ENCODE assay signal across 9 cellular contexts in the genomic region with DNA sequence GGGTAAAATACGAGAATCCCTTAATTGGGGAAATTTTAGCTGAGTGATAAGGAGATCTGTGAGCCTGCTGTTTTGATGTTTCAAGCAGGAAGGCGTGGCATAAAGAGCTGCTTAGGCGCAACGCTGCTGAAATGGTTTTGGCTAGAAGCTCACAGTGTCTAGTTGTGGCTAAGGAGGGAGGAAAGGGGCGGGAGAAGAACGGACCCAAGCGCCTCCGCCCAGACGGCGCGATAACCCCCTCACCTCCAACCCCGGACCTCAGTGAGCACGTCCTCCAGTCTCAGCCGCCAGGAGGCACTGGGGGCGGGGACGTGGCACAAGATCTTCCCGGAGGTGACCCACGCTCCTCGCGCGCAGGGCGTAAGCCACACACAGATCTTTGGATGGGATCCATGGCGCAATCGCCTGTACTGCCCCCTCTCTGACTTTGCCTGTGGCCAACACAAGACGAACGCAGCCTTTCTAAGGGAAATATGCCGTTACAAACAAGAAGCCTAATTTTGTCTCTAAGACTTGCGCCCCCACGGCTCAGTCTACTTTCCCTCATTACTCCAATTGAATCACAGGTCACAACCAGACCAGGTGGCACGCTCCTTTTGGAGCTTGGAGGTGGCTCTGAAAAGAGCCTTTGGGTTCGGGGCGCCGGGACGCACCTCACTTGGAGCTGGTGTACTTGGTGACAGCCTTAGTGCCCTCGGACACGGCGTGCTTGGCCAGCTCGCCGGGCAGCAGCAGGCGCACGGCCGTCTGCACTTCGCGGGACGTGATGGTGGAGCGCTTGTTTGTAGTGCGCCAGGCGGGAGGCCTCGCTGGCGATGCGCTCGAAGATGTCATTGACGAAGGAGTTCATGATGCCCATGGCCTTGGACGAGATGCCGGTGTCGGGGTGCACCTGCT. TPM values are rescaled to one million over a fixed set of nuclear protein-coding genes. Genes with fewer than 3 reads are reported as not detected.
DNase-seq lines count a peak whose midpoint lies in the region; ATAC-seq and TF ChIP-seq lines count a peak whose summit lies in the region.
"Had no signal": no experiment of that assay in that cellular context is flagged by ENCODE, and none has a peak within 500 bp of the region (broad histone marks: within the 10 kb centered on the region; RNA-seq: fewer than 3 reads in every experiment).

No MANE protein-coding gene starts in this region.

- H2AFZ ChIP-seq in GM23338, result peak overlapping the region; percentile 88

- H3K4me1 ChIP-seq in GM23338 (ENCODE audit: insufficient read depth) (peaks cover 18% of the 10 kb centered on the region), tibial nerve (peaks cover 0 to 29% (median 8%) of the 10 kb centered on the region in 4 donors)

- H3K27ac ChIP-seq in GM23338 (ENCODE audit: low read depth), result no peak overlapping the region
- no peak overlapping the region for H3K27ac ChIP-seq in tibial nerve

- no peaks in the 10 kb centered on the region; the same call in none of the 2 replicates for H4K20me1 ChIP-seq in GM23338 (replicated peaks; ENCODE audit: insufficient read depth)

- no peaks in the 10 kb centered on the region for H3K9me3 Mint-ChIP-seq in GM23338

- H3K36me3 ChIP-seq in GM23338 (ENCODE audit: insufficient read depth), result no peaks in the 10 kb centered on the region
- H3K36me3 ChIP-seq in tibial nerve, result no peaks in the 10 kb centered on the region

- no peak for TF ChIP-seq POLR2A in tibial nerve (IDR thresholded peaks at IDR 0.05)

- H3K9me3 ChIP-seq in tibial nerve, result no peaks in the 10 kb centered on the region

- peak overlapping the region; percentile 23; the same call in 1 of the 2 replicates for H3K27ac Mint-ChIP-seq in GM23338

- peak; percentile 77 for ATAC-seq in GM23338
- ATAC-seq in sciatic nerve, result peak; percentile 29

- H3K36me3 Mint-ChIP-seq in GM23338 (ENCODE audit: low read depth), result no peaks in the 10 kb centered on the region

- TF ChIP-seq CTCF in GM12865 (IDR thresholded peaks at IDR 0.05; ENCODE audit: insufficient read depth, low read depth, low read length, missing control alignments) (peak; percentile 20), GM23338 (conservative IDR thresholded peaks at IDR 0.05; ENCODE audit: low read depth in 2 of 2) (peak; percentile 46 to 47), tibial nerve (IDR thresholded peaks at IDR 0.05) (no peak)

- TF ChIP-seq EP300 in tibial nerve (IDR thresholded peaks at IDR 0.05), result no peak

- WGBS in tibial nerve, 2 donors, result 1 to 3% methylated on average over 46 to 51 of the region's 56 CpGs

- peak overlapping the region; percentile 93 for H3K4me2 ChIP-seq in GM23338

- H3K9me2 ChIP-seq in GM23338 (ENCODE audit: insufficient read depth), result no peaks in the 10 kb centered on the region

- peaks cover 45% of the 10 kb centered on the region for H3K27me3 Mint-ChIP-seq in GM23338 (ENCODE audit: insufficient read depth, low read depth, poor library complexity)

- H3K79me2 ChIP-seq in GM23338 (replicated peaks; ENCODE audit: insufficient read depth), result no peaks in the 10 kb centered on the region

- DNase-seq in GM12865 (ENCODE audit: low read depth) (peak; percentile 82), GM23338 (ENCODE audit: low spot score) (peak; percentile 84), NCI-H146 (lab: John Stamatoyannopoulos, UW) (peak; percentile 76), foreskin melanocyte (peak; percentile 55), sciatic nerve (ENCODE audit: low spot score) (peak; percentile 62), HuH-7.5 (ENCODE audit: low spot score) (no peak), tibial nerve (ENCODE audit: low spot score in 2 of 2) (no peak)
- peak; percentile 79 for DNase-seq in activated CD8-positive, alpha-beta memory T cell treated with anti-CD3 and anti-CD28 coated beads for 24 hours

- H3F3A ChIP-seq in GM23338 (replicated peaks; ENCODE audit: low read depth), result 0 out of 2 replicates have a peak, but pooled peaks cover 3% of the 10 kb centered on the region

- intact Hi-C loops in sciatic nerve (cut with DNase I), result no loop called here

- peak overlapping the region; percentile 17 for H3K4me3 ChIP-seq in GM12865 (ENCODE audit: low read depth, low read length)
- H3K4me3 ChIP-seq in GM23338, result peak overlapping the region; percentile 82
- H3K4me3 ChIP-seq in tibial nerve, result peak overlapping the region in 1 of 4 donors; percentile 24

- H3K4me1 Mint-ChIP-seq in GM23338, result peaks cover 18% of the 10 kb centered on the region

- peak overlapping the region; percentile 86 for H3K4me3 Mint-ChIP-seq in GM23338

- peaks cover 87% of the 10 kb centered on the region for H3K27me3 ChIP-seq in GM23338 (ENCODE audit: insufficient read depth)
- H3K27me3 ChIP-seq in tibial nerve, result peaks cover 0 to 90% of the 10 kb centered on the region in 2 donors

TF ChIP-seq in GM23338, 12 proteins besides CTCF, POLR2A, EP300 and RAD21:
- no peak for TF ChIP-seq CREB1 (CRISPR knock-in tag; IDR thresholded peaks at IDR 0.05; ENCODE audit: low read depth)
- TF ChIP-seq EZH2 (IDR thresholded peaks at IDR 0.05; ENCODE audit: low read depth, unreplicated experiment), result peak; percentile 31

RNA-seq across cellular contexts. Expression of a gene that starts 23.4 kb away (rescaled TPM):
- total RNA-seq in GM23338 (2014; rRNA removed; shearing (Covaris generic)), result 55.3 and 59.3 TPM in 2 replicates
- polyA plus RNA-seq in GM23338 (2016; fragmentation: Nextera tagmentation; extraction: Ambion mirVana), result 24.8 and 28.7 TPM in 2 replicates
- 96.3 TPM for total RNA-seq in sciatic nerve
- 10 to 100 TPM; 38.1 to 89.0 (median 56.9) TPM for total RNA-seq in tibial nerve

RNA-seq across cellular contexts. Expression of a gene that starts 47.1 kb away (rescaled TPM):
- total RNA-seq in GM23338 (2014; rRNA removed; shearing (Covaris generic)), result 1.1 and 1.4 TPM in 2 replicates
- polyA plus RNA-seq in GM23338 (2016; fragmentation: Nextera tagmentation; extraction: Ambion mirVana), result 0.86 and 1.4 TPM in 2 replicates
- total RNA-seq in sciatic nerve (1.2 TPM), tibial nerve (1 to 10 TPM in 2 of 4 donors, under 1 TPM in 1, not detected in 1; 0.63 to 4.2 (median 1.4) TPM)
- total RNA-seq: subcutaneous adipose tissue had no signal

RNA-seq across cellular contexts. Expression of a gene that starts 57.2 kb away (rescaled TPM):
- 37.2 and 41.2 TPM in 2 replicates for total RNA-seq in GM23338 (2014; rRNA removed; shearing (Covaris generic))
- polyA plus RNA-seq in GM23338 (2016; fragmentation: Nextera tagmentation; extraction: Ambion mirVana), result 16.2 and 17.5 TPM in 2 replicates
- 18.1 TPM for total RNA-seq in sciatic nerve
- total RNA-seq in tibial nerve, result 10 to 100 TPM; 19.9 to 32.8 (median 23.9) TPM

Comparison
In these comparisons a context has a peak if more than half of its experiments do, and no peak if none do; other contexts are left out.
1. DNase-seq: peak in GM12865 (single experiment), GM23338 (single experiment), NCI-H146 (single experiment), activated CD8-positive, alpha-beta memory T cell treated with anti-CD3 and anti-CD28 coated beads for 24 hours (single experiment), foreskin melanocyte (single experiment) and sciatic nerve (single experiment); none in HuH-7.5 (single experiment) and tibial nerve (0 of 2).
2. CTCF ChIP-seq: peak in GM12865 (single experiment) and GM23338 (2 of 2); none in tibial nerve (0 of 5).